17 cellular contexts compared by ENCODE assay signal in the genomic region with DNA sequence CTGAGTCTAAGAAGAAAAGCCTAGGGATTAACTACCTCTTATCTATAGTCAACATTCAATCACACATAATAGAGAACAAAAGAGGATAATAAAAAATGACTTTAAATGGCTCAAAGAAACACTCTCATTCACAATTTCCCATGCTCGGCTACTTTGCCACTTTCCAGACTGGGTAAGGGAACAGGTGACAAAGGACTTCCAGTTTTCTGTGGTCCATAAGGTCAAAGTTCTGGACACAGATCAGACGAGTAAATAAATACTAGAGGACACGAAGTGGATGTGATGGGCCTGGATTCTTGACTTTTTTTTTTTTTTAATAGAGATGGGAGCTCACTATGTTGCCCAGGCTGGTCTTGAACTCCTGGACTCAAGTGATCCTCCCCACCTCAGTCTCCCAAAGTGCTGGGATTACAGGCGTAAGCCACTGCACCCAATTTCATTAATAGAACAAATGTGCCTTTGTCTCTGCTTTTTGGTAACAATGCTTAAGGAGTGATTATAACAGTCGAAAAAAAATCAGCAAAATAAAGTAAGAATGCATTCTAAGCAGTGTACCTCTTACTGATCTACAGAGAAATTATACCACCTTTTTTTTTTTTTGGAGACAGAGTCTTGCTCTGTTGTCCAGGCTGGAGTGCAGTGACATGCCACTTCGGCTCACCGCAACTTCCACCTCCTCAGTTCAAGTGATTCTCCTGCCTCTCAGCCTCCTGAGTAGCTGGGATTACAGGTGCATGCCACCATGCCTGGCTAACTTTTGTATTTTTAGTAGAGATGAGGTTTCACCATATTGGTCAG.
"Had no signal": no experiment of that assay in that cellular context is flagged by ENCODE, and none has a peak within 500 bp of the region (broad histone marks: within the 10 kb centered on the region; RNA-seq: fewer than 3 reads in every experiment).

No MANE protein-coding gene starts in this region.

- H3K27ac ChIP-seq: foreskin keratinocyte, parathyroid adenoma, thyroid gland, uterus had no signal

- H3K36me3 ChIP-seq: uterus had no signal

- H3K9me3 ChIP-seq: thyroid gland, uterus had no signal

- H3K27me3 ChIP-seq: foreskin keratinocyte, thyroid gland, uterus had no signal

- FAIRE-seq: bronchial epithelial cell had no signal

- H3K4me1 ChIP-seq: foreskin keratinocyte, parathyroid adenoma, uterus had no signal

- H3K27ac Mint-ChIP-seq: activated CD4-positive, alpha-beta T cell treated with anti-CD3 and anti-CD28 coated beads, Interleukin-2, amount 10 ng/mL, durations not matched to agents 7 days and 5 days had no signal

- H3K4me3 ChIP-seq: skin epidermis, thyroid gland, uterus had no signal

- DNase-seq: activated CD4-positive, alpha-beta T cell treated with anti-CD3 and anti-CD28 coated beads, Interleukin-2, amount 10 ng/mL, durations not matched to agents 7 days and 5 days; activated CD4-positive, CD25-positive, alpha-beta regulatory T cell; activated CD8-positive, alpha-beta memory T cell treated with anti-CD3 and anti-CD28 coated beads for 24 hours; activated effector memory CD4-positive, alpha-beta T cell treated with Interleukin-2 at 50 U/mL for 16 hours; activated naive CD8-positive, alpha-beta T cell treated with anti-CD3 and anti-CD28 coated beads for 36 hours; aorta; foreskin keratinocyte; immature natural killer cell; left cardiac atrium; retina; uterus had no signal

- H3K9me3 Mint-ChIP-seq: activated CD4-positive, alpha-beta T cell treated with anti-CD3 and anti-CD28 coated beads, Interleukin-2, amount 10 ng/mL, durations not matched to agents 7 days and 5 days; activated naive CD8-positive, alpha-beta T cell treated with anti-CD3 and anti-CD28 coated beads for 36 hours; immature natural killer cell; memory B cell had no signal

- H3K4me1 Mint-ChIP-seq: neural crest cell had no signal

- H3K4me3 Mint-ChIP-seq: activated CD4-positive, alpha-beta T cell treated with anti-CD3 and anti-CD28 coated beads, Interleukin-2, amount 10 ng/mL, durations not matched to agents 7 days and 5 days; activated naive CD8-positive, alpha-beta T cell treated with anti-CD3 and anti-CD28 coated beads for 36 hours; immature natural killer cell; memory B cell; neural crest cell had no signal

- H3K27me3 Mint-ChIP-seq: activated CD4-positive, alpha-beta T cell treated with anti-CD3 and anti-CD28 coated beads, Interleukin-2, amount 10 ng/mL, durations not matched to agents 7 days and 5 days; activated naive CD8-positive, alpha-beta T cell treated with anti-CD3 and anti-CD28 coated beads for 36 hours; memory B cell had no signal

- ATAC-seq: foreskin keratinocyte, left cardiac atrium had no signal
